In the genomic region with DNA sequence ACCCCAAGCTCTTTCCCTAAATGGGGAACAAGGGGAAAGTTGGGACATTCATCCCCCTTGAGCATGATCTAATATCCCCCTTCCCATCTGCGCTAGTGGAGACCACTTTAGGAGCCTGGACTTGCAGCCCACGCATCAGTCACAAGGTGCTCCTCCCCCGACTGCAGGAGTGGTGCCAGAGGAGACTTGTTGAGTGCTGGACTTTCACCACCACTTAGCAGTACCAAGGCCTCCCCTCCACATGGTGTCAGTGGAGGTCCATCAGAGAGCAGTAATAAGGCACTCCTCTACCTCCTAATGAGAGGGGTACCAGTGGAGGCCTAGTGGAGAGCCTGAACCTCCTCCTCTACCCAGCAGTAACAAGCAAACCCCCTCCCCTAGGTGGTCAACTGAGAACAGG, we compare ENCODE assay signal across 8 cellular contexts. TPM values are rescaled to one million over a fixed set of nuclear protein-coding genes. Genes with fewer than 3 reads are reported as not detected.
A peak's percentile ranks its signal among the peaks of the same experiment; 100 is the strongest.
DNase-seq lines count a peak whose midpoint lies in the region; ATAC-seq, FAIRE-seq and TF ChIP-seq lines count a peak whose summit lies in the region.

No MANE protein-coding gene starts in this region.

- FAIRE-seq in RCC 7860 (lab: Jason Lieb, UNC), result no peak

- H3K36me3 Mint-ChIP-seq in activated CD8-positive, alpha-beta T cell treated with anti-CD3 and anti-CD28 coated beads, Interleukin-2, amount 10 ng/mL, durations not matched to agents 7 days and 5 days (ENCODE audit: low read depth), result no peaks in the 10 kb centered on the region
- H3K36me3 Mint-ChIP-seq in natural killer cell, result no peaks in the 10 kb centered on the region

- H3K4me1 Mint-ChIP-seq in activated CD8-positive, alpha-beta T cell treated with anti-CD3 and anti-CD28 coated beads, Interleukin-2, amount 10 ng/mL, durations not matched to agents 7 days and 5 days (ENCODE audit: low read depth), result no peaks in the 10 kb centered on the region
- no peaks in the 10 kb centered on the region for H3K4me1 Mint-ChIP-seq in natural killer cell

- peak; percentile 6 to 19 for DNase-seq in stimulated activated CD4-positive, alpha-beta T cell treated with anti-CD3 and anti-CD28 coated beads, Interleukin-2, amount 100 ng/mL, for 24 hours
- no peak for DNase-seq in stimulated activated CD4-positive, alpha-beta T cell treated with anti-CD3 and anti-CD28 coated beads, Interleukin-1b, Interleukin-23, amount 100 ng/mL, for 48 hours
- peak; percentile 36 for DNase-seq in activated CD8-positive, alpha-beta T cell treated with anti-CD3 and anti-CD28 coated beads, Interleukin-2, amount 10 ng/mL, durations not matched to agents 7 days and 5 days
- DNase-seq in natural killer cell (no peak), RCC 7860 (ENCODE audit: low spot score) (no peak), DMS79 treated with DMSO at 0.1 percent for 48 hours (lab: John Stamatoyannopoulos, UW) (no peak)

- intact Hi-C loops in natural killer cell (cut with micrococcal nuclease), result no loop called here

- no peaks in the 10 kb centered on the region for H3K27me3 Mint-ChIP-seq in activated CD8-positive, alpha-beta T cell treated with anti-CD3 and anti-CD28 coated beads, Interleukin-2, amount 10 ng/mL, durations not matched to agents 7 days and 5 days (ENCODE audit: low read depth)
- no peaks in the 10 kb centered on the region for H3K27me3 Mint-ChIP-seq in natural killer cell (ENCODE audit: low read depth in 2 of 2)

- no peaks in the 10 kb centered on the region for H3K9me3 Mint-ChIP-seq in activated CD8-positive, alpha-beta T cell treated with anti-CD3 and anti-CD28 coated beads, Interleukin-2, amount 10 ng/mL, durations not matched to agents 7 days and 5 days (ENCODE audit: insufficient read depth)
- no peaks in the 10 kb centered on the region for H3K9me3 Mint-ChIP-seq in natural killer cell

- CTCF ChIA-PET in activated CD8-positive, alpha-beta T cell treated with anti-CD3 and anti-CD28 coated beads, Interleukin-2, amount 10 ng/mL, durations not matched to agents 7 days and 5 days (lab: Charles Lee), result interaction anchor here (0.7 to 0.8 kb wide), 2 partner anchors 179 to 188 kb away, joined by 3 to 4 read pairs; no protein-coding TSS in a partner anchor

- POLR2A ChIA-PET in activated CD8-positive, alpha-beta T cell treated with anti-CD3 and anti-CD28 coated beads, Interleukin-2, amount 10 ng/mL, durations not matched to agents 7 days and 5 days (lab: Charles Lee), result no interaction called here

- no peak overlapping the region for H3K27ac Mint-ChIP-seq in activated CD8-positive, alpha-beta T cell treated with anti-CD3 and anti-CD28 coated beads, Interleukin-2, amount 10 ng/mL, durations not matched to agents 7 days and 5 days
- no peak overlapping the region for H3K27ac Mint-ChIP-seq in natural killer cell

- TF ChIP-seq CTCF in natural killer cell (IDR thresholded peaks at IDR 0.05), result no peak

- ATAC-seq in HG03439 (IDR thresholded peaks at IDR 0.05; ENCODE audit: unreplicated experiment) (peak; percentile 69), natural killer cell (peak in 2 of 3 donors; percentile 59 to 65), GM18858 (IDR thresholded peaks at IDR 0.05; ENCODE audit: unreplicated experiment) (no peak)
- peak; percentile 71 for ATAC-seq in activated CD8-positive, alpha-beta T cell treated with anti-CD3 and anti-CD28 coated beads, Interleukin-2, amount 10 ng/mL, durations not matched to agents 7 days and 5 days

- no peak overlapping the region for H3K4me3 Mint-ChIP-seq in activated CD8-positive, alpha-beta T cell treated with anti-CD3 and anti-CD28 coated beads, Interleukin-2, amount 10 ng/mL, durations not matched to agents 7 days and 5 days
- no peak overlapping the region for H3K4me3 Mint-ChIP-seq in natural killer cell

RNA-seq across cellular contexts. Expression of gene CAB39L, which starts 22.5 kb away (rescaled TPM):
- 1 to 10 TPM; 2.3 to 2.6 TPM for total RNA-seq in activated CD8-positive, alpha-beta T cell treated with anti-CD3 and anti-CD28 coated beads, Interleukin-2, amount 10 ng/mL, durations not matched to agents 7 days and 5 days
- 1 to 10 TPM; 4.4 to 6.5 (median 6.0) TPM for total RNA-seq in natural killer cell

RNA-seq across cellular contexts. Expression of gene SETDB2, which starts 22.7 kb away (rescaled TPM):
- total RNA-seq in activated CD8-positive, alpha-beta T cell treated with anti-CD3 and anti-CD28 coated beads, Interleukin-2, amount 10 ng/mL, durations not matched to agents 7 days and 5 days, result 10 to 100 TPM; 13.5 to 15.1 TPM
- total RNA-seq in natural killer cell, result 10 to 100 TPM; 15.8 to 17.4 (median 16.4) TPM

Comparison
In these comparisons a context has a peak if more than half of its experiments do, and no peak if none do; other contexts are left out.
1. DNase-seq: peak in stimulated activated CD4-positive, alpha-beta T cell treated with anti-CD3 and anti-CD28 coated beads, Interleukin-2, amount 100 ng/mL, for 24 hours (2 of 2) and activated CD8-positive, alpha-beta T cell treated with anti-CD3 and anti-CD28 coated beads, Interleukin-2, amount 10 ng/mL, durations not matched to agents 7 days and 5 days (single experiment); none in stimulated activated CD4-positive, alpha-beta T cell treated with anti-CD3 and anti-CD28 coated beads, Interleukin-1b, Interleukin-23, amount 100 ng/mL, for 48 hours (single experiment), natural killer cell (single experiment), RCC 7860 (single experiment) and DMS79 treated with DMSO at 0.1 percent for 48 hours (single experiment).